In genomic region chr5:55289808-55290207, GRCh38 we compare ENCODE assay signal across 2 cellular contexts.
TF ChIP-seq lines count a peak whose summit lies in the region.

No MANE protein-coding gene starts in this region.

TF ChIP-seq in HepG2, 621 proteins besides CTCF, POLR2A, EP300 and RAD21:
- 0 out of 2 replicates have a peak, but pooled peaks have one; percentile 31 for TF ChIP-seq MAFF (IDR thresholded peaks at IDR 0.05; ENCODE audit: low read depth, low read length)
- TF ChIP-seq MAFK (conservative IDR thresholded peaks at IDR 0.05 in 1 of 2, IDR thresholded peaks at IDR 0.05 in 1 of 2; ENCODE audit: low read length in 2 of 2) = peak; percentile 32 to 58; a peak in 3 of 4 replicates
- TF ChIP-seq ATM (IDR thresholded peaks at IDR 0.05; ENCODE audit: borderline replicate concordance) = no peak

TF ChIP-seq in IMR-90, 13 proteins besides CTCF, POLR2A, EP300 and RAD21:
- no peak for TF ChIP-seq CEBPB (IDR thresholded peaks at IDR 0.05; ENCODE audit: low read depth, low read length)
- peak; percentile 27; the same call in 1 of the 2 replicates for TF ChIP-seq MAFK (IDR thresholded peaks at IDR 0.05; ENCODE audit: low read depth, low read length)
- no peak for TF ChIP-seq BHLHE40 (IDR thresholded peaks at IDR 0.05; ENCODE audit: low read depth, low read length)
